8 cellular contexts compared by ENCODE assay signal in genomic region chr5:132526290-132526973, GRCh38. TPM values are rescaled to one million over a fixed set of nuclear protein-coding genes. Genes with fewer than 3 reads are reported as not detected.
DNase-seq lines count a peak whose midpoint lies in the region; ATAC-seq lines count a peak whose summit lies in the region.

No MANE protein-coding gene starts in this region.

- peaks cover 2% of the 10 kb centered on the region for H3K9me3 Mint-ChIP-seq in stimulated activated memory B cell treated with anti-CD40 and anti-IgM and Interleukin-4, amounts not matched to agents 10 μg/mL and 1 μg/mL and 100 μg/mL, for 72 hours

- peak overlapping the region; percentile 21 for H3K27ac Mint-ChIP-seq in stimulated activated memory B cell treated with anti-CD40 and anti-IgM and Interleukin-4, amounts not matched to agents 10 μg/mL and 1 μg/mL and 100 μg/mL, for 72 hours

- H3K27me3 Mint-ChIP-seq in stimulated activated memory B cell treated with anti-CD40 and anti-IgM and Interleukin-4, amounts not matched to agents 10 μg/mL and 1 μg/mL and 100 μg/mL, for 72 hours = no peaks in the 10 kb centered on the region

- ATAC-seq in GM21529 (IDR thresholded peaks at IDR 0.05; ENCODE audit: unreplicated experiment) (peak; percentile 44), left lobe of liver (peak; percentile 98), HG02973 (IDR thresholded peaks at IDR 0.05; ENCODE audit: unreplicated experiment) (no peak)
- ATAC-seq in stimulated activated memory B cell treated with anti-CD40 and anti-IgM and Interleukin-4, amounts not matched to agents 10 μg/mL and 1 μg/mL and 100 μg/mL, for 72 hours = peak; percentile 66

- DNase-seq in D341Med (ENCODE audit: low spot score) (peak; percentile 66), NCI-H1092 (lab: John Stamatoyannopoulos, UW) (peak; percentile 4), T-helper 9 cell (peak; percentile 5), cerebellar cortex (ENCODE audit: low spot score) (peak; percentile 79), left lobe of liver (ENCODE audit: low spot score) (no peak)

- H3K4me3 Mint-ChIP-seq in stimulated activated memory B cell treated with anti-CD40 and anti-IgM and Interleukin-4, amounts not matched to agents 10 μg/mL and 1 μg/mL and 100 μg/mL, for 72 hours = peak overlapping the region; percentile 16

- peaks cover 46% of the 10 kb centered on the region for H3K4me1 Mint-ChIP-seq in stimulated activated memory B cell treated with anti-CD40 and anti-IgM and Interleukin-4, amounts not matched to agents 10 μg/mL and 1 μg/mL and 100 μg/mL, for 72 hours

- no peaks in the 10 kb centered on the region for H3K36me3 Mint-ChIP-seq in stimulated activated memory B cell treated with anti-CD40 and anti-IgM and Interleukin-4, amounts not matched to agents 10 μg/mL and 1 μg/mL and 100 μg/mL, for 72 hours

RNA-seq across cellular contexts. Expression of gene IL5, which starts 16.9 kb away (rescaled TPM):
- total RNA-seq in left lobe of liver = not detected

RNA-seq across cellular contexts. Expression of gene RAD50, which starts 30.3 kb away (rescaled TPM):
- 14.5 TPM for total RNA-seq in left lobe of liver

RNA-seq across cellular contexts. Expression of gene IRF1, which starts 35.9 kb away (rescaled TPM):
- total RNA-seq in left lobe of liver = 24.8 TPM
